15 cellular contexts compared by ENCODE assay signal in genomic region chr10:103445366-103445765, GRCh38. TPM values are rescaled to one million over a fixed set of nuclear protein-coding genes. Genes with fewer than 3 reads are reported as not detected.
DNase-seq lines count a peak whose midpoint lies in the region; ATAC-seq, FAIRE-seq and TF ChIP-seq lines count a peak whose summit lies in the region.
"Had no signal": no experiment of that assay in that cellular context is flagged by ENCODE, and none has a peak within 500 bp of the region (broad histone marks: within the 10 kb centered on the region; RNA-seq: fewer than 3 reads in every experiment).

No MANE protein-coding gene starts in this region.

- POLR2A ChIA-PET in activated naive CD8-positive, alpha-beta T cell treated with anti-CD3 and anti-CD28 coated beads, Interleukin-2, amount 10 ng/mL, durations not matched to agents 7 days and 5 days (lab: Charles Lee): interaction anchor here (1.0 to 2.6 kb wide), 5 partner anchors 13 to 40 kb away, joined by 3 to 13 read pairs (median 4); no protein-coding TSS in a partner anchor

- no peaks in the 10 kb centered on the region for H3K9me3 Mint-ChIP-seq in activated naive CD8-positive, alpha-beta T cell treated with anti-CD3 and anti-CD28 coated beads, Interleukin-2, amount 10 ng/mL, durations not matched to agents 7 days and 5 days

- peak overlapping the region; percentile 22 for H3K27ac Mint-ChIP-seq in activated naive CD8-positive, alpha-beta T cell treated with anti-CD3 and anti-CD28 coated beads, Interleukin-2, amount 10 ng/mL, durations not matched to agents 7 days and 5 days

- no peak for ATAC-seq in activated naive CD8-positive, alpha-beta T cell treated with anti-CD3 and anti-CD28 coated beads, Interleukin-2, amount 10 ng/mL, durations not matched to agents 7 days and 5 days (ENCODE audit: low read depth)
- no peak for ATAC-seq in lung (ENCODE audit: insufficient read depth, low FRiP score)
- ATAC-seq: stimulated activated naive CD8-positive, alpha-beta T cell treated with anti-CD3 and anti-CD28 coated beads, Interleukin-15, Interleukin-2, amounts not matched to agents 100 U/mL and 50 U/mL, for 24 hours had no signal

- H3K36me3 Mint-ChIP-seq in activated naive CD8-positive, alpha-beta T cell treated with anti-CD3 and anti-CD28 coated beads, Interleukin-2, amount 10 ng/mL, durations not matched to agents 7 days and 5 days: peaks cover 50% of the 10 kb centered on the region

- peaks cover 0 to 67% of the 10 kb centered on the region in 2 donors for H3K36me3 ChIP-seq in lung (ENCODE audit: control insufficient read depth in 2 of 2, insufficient read depth in 2 of 2, low read length in 2 of 2)
- H3K36me3 ChIP-seq in stomach smooth muscle (ENCODE audit: control insufficient read depth in 2 of 2, insufficient read depth in 2 of 2, low read length in 2 of 2): peaks cover 38 to 61% of the 10 kb centered on the region in 2 donors

- DNase-seq in GM12892 (ENCODE audit: insufficient read length) (no peak), lung (ENCODE audit: low spot score) (no peak), hepatic stellate cell (ENCODE audit: low spot score) (no peak), KBM-7 (no peak), AG08395 (ENCODE audit: low spot score) (no peak)
- DNase-seq in activated naive CD8-positive, alpha-beta T cell treated with anti-CD3 and anti-CD28 coated beads, Interleukin-2, amount 10 ng/mL, durations not matched to agents 7 days and 5 days: no peak
- DNase-seq in NK-92 treated with Interleukin-12 subunit alpha and Interleukin-12 subunit beta, amount 100 ng/mL, for 24 hours (lab: John Stamatoyannopoulos, UW): no peak
- DNase-seq: head of caudate nucleus; SK-N-SH; stimulated activated CD4-positive, alpha-beta T cell treated with anti-CD3 and anti-CD28 coated beads, Interleukin-4, amount 100 ng/mL, for 4 hours; stimulated activated naive CD8-positive, alpha-beta T cell treated with anti-CD3 and anti-CD28 coated beads, Interleukin-15, Interleukin-2, amounts not matched to agents 100 U/mL and 50 U/mL, for 24 hours had no signal

- no peak overlapping the region for H3K4me3 Mint-ChIP-seq in activated naive CD8-positive, alpha-beta T cell treated with anti-CD3 and anti-CD28 coated beads, Interleukin-2, amount 10 ng/mL, durations not matched to agents 7 days and 5 days

- H3K4me1 Mint-ChIP-seq in activated naive CD8-positive, alpha-beta T cell treated with anti-CD3 and anti-CD28 coated beads, Interleukin-2, amount 10 ng/mL, durations not matched to agents 7 days and 5 days: peaks cover 33% of the 10 kb centered on the region

- H3K9me3 ChIP-seq in lung (ENCODE audit: control insufficient read depth in 2 of 2, insufficient read depth in 1 of 2, low read length in 1 of 2) (no peaks in the 10 kb centered on the region), stomach smooth muscle (ENCODE audit: control insufficient read depth in 2 of 2, low read length in 2 of 2) (no peaks in the 10 kb centered on the region)
- H3K9me3 ChIP-seq: SK-N-SH had no signal

- 88 to 95% methylated on average over 9 of the region's 9 CpGs for WGBS in lung, 2 donors

- H3K4me1 ChIP-seq in lung (ENCODE audit: control insufficient read depth in 2 of 2, insufficient read depth in 2 of 2, low read length in 2 of 2) (peaks cover 0 to 31% of the 10 kb centered on the region in 2 donors), stomach smooth muscle (ENCODE audit: control insufficient read depth, insufficient read depth, low read length) (peaks cover 45% of the 10 kb centered on the region)

- H3K27me3 ChIP-seq in lung (ENCODE audit: control insufficient read depth, insufficient read depth) (no peaks in the 10 kb centered on the region), stomach smooth muscle (ENCODE audit: control insufficient read depth in 1 of 2, insufficient read depth in 2 of 2, low read length in 2 of 2) (no peaks in the 10 kb centered on the region)

- TF ChIP-seq POLR2A in GM12892 (IDR thresholded peaks at IDR 0.05; ENCODE audit: low read depth, low read length): no peak

- TF ChIP-seq CTCF in lung (IDR thresholded peaks at IDR 0.05; ENCODE audit: control extremely low read depth, extremely low read depth): no peak

- in situ Hi-C loops in KBM-7 (cut with MboI; ENCODE audit: low pct_unique_long_range_greater_than_20kb, low sequenced_read_pairs): no loop called here

- H3K27ac ChIP-seq in lung (ENCODE audit: low read depth in 1 of 2, low read length in 1 of 2) (peak overlapping the region; percentile 9 to 26), stomach smooth muscle (ENCODE audit: low read length) (peak overlapping the region; percentile 69)

- H3K27me3 Mint-ChIP-seq in activated naive CD8-positive, alpha-beta T cell treated with anti-CD3 and anti-CD28 coated beads, Interleukin-2, amount 10 ng/mL, durations not matched to agents 7 days and 5 days: no peaks in the 10 kb centered on the region

- no peak overlapping the region for H3K4me3 ChIP-seq in lung
- H3K4me3 ChIP-seq in stomach smooth muscle (ENCODE audit: low read length in 2 of 2): no peak overlapping the region

- FAIRE-seq in GM12892 (lab: Jason Lieb, UNC): peak; percentile 14

- no peak overlapping the region for H3K9ac ChIP-seq in stomach smooth muscle (ENCODE audit: low read length in 2 of 2)
- H3K9ac ChIP-seq: SK-N-SH had no signal

RNA-seq across cellular contexts. Expression of gene CALHM2, which starts 6.8 kb away (rescaled TPM):
- polyA plus RNA-seq in GM12892 (2012; ENCODE audit: missing spikeins): 11.5 TPM
- total RNA-seq in activated naive CD8-positive, alpha-beta T cell treated with anti-CD3 and anti-CD28 coated beads, Interleukin-2, amount 10 ng/mL, durations not matched to agents 7 days and 5 days: 100 to 1,000 TPM; 117 to 124 TPM
- total RNA-seq in lung: 10 to 100 TPM; 11.7 to 43.2 TPM
- 10 to 100 TPM; 17.0 to 32.9 TPM for polyA plus RNA-seq in lung
- total RNA-seq: HT1080 had no signal

RNA-seq across cellular contexts. Expression of gene CALHM1, which starts 13.3 kb away (rescaled TPM):
- polyA plus RNA-seq in GM12892 (2012; ENCODE audit: missing spikeins): 0.53 TPM
- total RNA-seq in activated naive CD8-positive, alpha-beta T cell treated with anti-CD3 and anti-CD28 coated beads, Interleukin-2, amount 10 ng/mL, durations not matched to agents 7 days and 5 days: under 1 TPM; 0.74 to 0.94 TPM
- total RNA-seq in lung: not detected
- not detected for polyA plus RNA-seq in lung
- total RNA-seq: HT1080, lower leg skin, osteocyte had no signal
- polyA plus RNA-seq: SK-N-SH had no signal

RNA-seq across cellular contexts. Expression of gene CALHM3, which starts 33.7 kb away (rescaled TPM):
- 0.47 TPM for polyA plus RNA-seq in GM12892 (2012; ENCODE audit: missing spikeins)
- total RNA-seq in activated naive CD8-positive, alpha-beta T cell treated with anti-CD3 and anti-CD28 coated beads, Interleukin-2, amount 10 ng/mL, durations not matched to agents 7 days and 5 days: under 1 TPM; 0.17 to 0.67 TPM
- under 1 TPM in 1 of 2 donors, not detected in 1; 0.15 TPM for total RNA-seq in lung
- under 1 TPM in 1 of 2 donors, not detected in 1; 0.02 TPM for polyA plus RNA-seq in lung
- total RNA-seq: HT1080, lower leg skin, osteocyte had no signal
- polyA plus RNA-seq: SK-N-SH had no signal

RNA-seq across cellular contexts. Expression of gene NEURL1, which starts 48.1 kb away (rescaled TPM):
- polyA plus RNA-seq in GM12892 (2012; ENCODE audit: missing spikeins): 0.36 TPM
- total RNA-seq in activated naive CD8-positive, alpha-beta T cell treated with anti-CD3 and anti-CD28 coated beads, Interleukin-2, amount 10 ng/mL, durations not matched to agents 7 days and 5 days: 1 to 10 TPM; 1.6 to 2.0 TPM
- under 1 TPM; 0.14 to 0.80 TPM for total RNA-seq in lung
- polyA plus RNA-seq in lung: 1 to 10 TPM in 1 of 2 donors, under 1 TPM in 1; 0.69 to 2.0 TPM
- total RNA-seq: HT1080 had no signal

RNA-seq across cellular contexts. Expression of gene PDCD11, which starts 48.9 kb away (rescaled TPM):
- 24.1 TPM for polyA plus RNA-seq in GM12892 (2012; ENCODE audit: missing spikeins)
- total RNA-seq in activated naive CD8-positive, alpha-beta T cell treated with anti-CD3 and anti-CD28 coated beads, Interleukin-2, amount 10 ng/mL, durations not matched to agents 7 days and 5 days: 10 to 100 TPM; 45.1 to 49.9 TPM
- 10 to 100 TPM; 23.2 to 30.1 TPM for total RNA-seq in lung
- polyA plus RNA-seq in lung: 10 to 100 TPM; 15.2 to 17.3 TPM
